In the genomic region with DNA sequence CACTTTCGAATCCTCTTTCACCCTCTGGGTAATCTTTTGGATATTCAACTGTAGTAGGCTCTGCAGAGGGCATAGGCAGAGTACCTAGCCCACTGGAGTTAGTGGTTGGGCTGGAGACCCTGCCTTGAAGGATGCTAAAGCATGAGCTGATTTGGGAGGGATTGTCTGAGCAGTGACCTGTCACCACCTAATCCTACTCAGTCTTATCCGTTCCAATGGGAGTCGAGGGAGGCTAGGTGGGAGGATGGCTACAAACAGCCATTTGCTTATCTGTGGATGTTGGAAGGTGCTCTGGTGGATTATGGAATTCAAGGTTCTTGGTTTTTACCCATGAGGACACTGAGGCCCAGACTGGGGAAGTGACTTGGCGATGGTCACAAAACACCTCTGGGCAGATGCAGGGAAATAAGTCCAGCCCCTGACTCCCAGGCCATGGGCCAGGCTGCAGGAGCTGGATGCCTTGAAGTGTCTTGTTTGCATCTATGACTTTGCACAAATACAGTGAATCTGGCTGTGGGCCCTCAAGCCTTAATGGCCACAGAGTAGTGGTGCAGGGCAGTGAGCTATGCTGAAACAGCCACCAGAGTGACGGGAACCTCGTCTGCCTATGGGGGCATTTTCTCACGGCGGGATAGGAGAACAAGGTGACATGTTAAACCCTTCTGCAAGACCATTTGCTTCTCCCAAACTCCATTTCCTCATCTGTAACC, we compare ENCODE assay signal across 8 cellular contexts. TPM values are rescaled to one million over a fixed set of nuclear protein-coding genes. Genes with fewer than 3 reads are reported as not detected.
DNase-seq lines count a peak whose midpoint lies in the region; ATAC-seq and TF ChIP-seq lines count a peak whose summit lies in the region.

No MANE protein-coding gene starts in this region.

- TF ChIP-seq POLR2A in uterus (IDR thresholded peaks at IDR 0.05): no peak

- no peak overlapping the region for H4K8ac ChIP-seq in mesendoderm (ENCODE audit: low read depth, low read length)

- H3K4me3 ChIP-seq in left ventricle myocardium inferior (peak overlapping the region; percentile 83), astrocyte of the spinal cord (ENCODE audit: low read depth, low read length) (peak overlapping the region; percentile 54), mesendoderm (ENCODE audit: low read length) (no peak overlapping the region), uterus (peak overlapping the region; percentile 55 to 66)

- no peak overlapping the region for H2AK5ac ChIP-seq in mesendoderm (ENCODE audit: low read length)

- in situ Hi-C loops in astrocyte of the spinal cord (cut with HindIII; ENCODE audit: low sequenced_read_pairs): no loop called here

- H2BK15ac ChIP-seq in mesendoderm (replicated peaks; ENCODE audit: low read depth): no peak overlapping the region

- ATAC-seq in sciatic nerve: no peak
- no peak for ATAC-seq in GM21737 (IDR thresholded peaks at IDR 0.05; ENCODE audit: unreplicated experiment)

- no CpG with 5 or more reads among the region's 8 CpGs for WGBS in mesendoderm (ENCODE audit: extremely low coverage, insufficient coverage, low lambda C conversion rate)

- H3K4ac ChIP-seq in mesendoderm (ENCODE audit: low read depth, low read length): no peak overlapping the region

- H3K27me3 ChIP-seq in left ventricle myocardium inferior (ENCODE audit: low read depth) (no peaks in the 10 kb centered on the region), mesendoderm (ENCODE audit: insufficient read depth, low read length, poor library complexity) (no peaks in the 10 kb centered on the region), uterus (no peaks in the 10 kb centered on the region)

- H3K9me3 ChIP-seq in left ventricle myocardium inferior (replicated peaks) (no peaks in the 10 kb centered on the region), uterus (no peaks in the 10 kb centered on the region)

- DNase-seq in left ventricle myocardium inferior (no peak), cardiac septum (ENCODE audit: low spot score) (no peak), astrocyte of the spinal cord (ENCODE audit: low read depth, low spot score) (no peak), mesendoderm (peak; percentile 48), uterus (no peak), sciatic nerve (ENCODE audit: low spot score) (no peak), GM10248 (ENCODE audit: extremely low spot score) (no peak)

- peak overlapping the region; percentile 97 for H3K27ac ChIP-seq in left ventricle myocardium inferior (replicated peaks)
- H3K27ac ChIP-seq in mesendoderm (ENCODE audit: low read depth, low read length): no peak overlapping the region
- peak overlapping the region; percentile 90 to 93 for H3K27ac ChIP-seq in uterus

- H3K56ac ChIP-seq in mesendoderm (ENCODE audit: low read length): peak overlapping the region; percentile 80

- POLR2A ChIA-PET in GM10248 (lab: Yijun Ruan, JAX): interaction anchor here (0.6 to 2.4 kb wide), 3 partner anchors 22 to 155 kb away, joined by 3 to 8 read pairs (median 5); partner anchors contain the start of genes MPHOSPH9 and MTRFR

- peak overlapping the region; percentile 59 for H3K9ac ChIP-seq in mesendoderm (ENCODE audit: low read length)

- no peak for TF ChIP-seq CTCF in left ventricle myocardium inferior (IDR thresholded peaks at IDR 0.05; ENCODE audit: borderline replicate concordance)
- no peak for TF ChIP-seq CTCF in astrocyte of the spinal cord (IDR thresholded peaks at IDR 0.05; ENCODE audit: low read depth, low read length)
- no peak for TF ChIP-seq CTCF in uterus (IDR thresholded peaks at IDR 0.05)
- no peak for TF ChIP-seq CTCF in GM10248 (IDR thresholded peaks at IDR 0.05; ENCODE audit: control extremely low read depth, extremely low read depth, low read depth, missing control alignments)

- H3K79me2 ChIP-seq in mesendoderm (ENCODE audit: control insufficient read depth, insufficient read depth, low read length): peaks cover 1% of the 10 kb centered on the region

- H3K4me2 ChIP-seq in mesendoderm (ENCODE audit: low read length): peak overlapping the region; percentile 75

- CTCF ChIA-PET in GM10248 (lab: Yijun Ruan, JAX): interaction anchor here (0.8 to 2.1 kb wide), 9 partner anchors 9 to 195 kb away, joined by 3 to 8 read pairs (median 3); partner anchors contain the start of gene SBNO1

- peaks cover 4% of the 10 kb centered on the region for H3K79me1 ChIP-seq in mesendoderm (ENCODE audit: low read length)

- H3K4me1 ChIP-seq in left ventricle myocardium inferior (peaks cover 69% of the 10 kb centered on the region), mesendoderm (ENCODE audit: control insufficient read depth, low read depth, low read length) (peaks cover 8% of the 10 kb centered on the region), uterus (peaks cover 6 to 17% of the 10 kb centered on the region in 2 donors)

- H2BK5ac ChIP-seq in mesendoderm (ENCODE audit: low read length): no peak overlapping the region

- no peak overlapping the region for H4K5ac ChIP-seq in mesendoderm (ENCODE audit: low read length)

- no peak overlapping the region for H3K23ac ChIP-seq in mesendoderm (ENCODE audit: low read length)

- no peak overlapping the region for H3K18ac ChIP-seq in mesendoderm (ENCODE audit: low read length)

- H2BK120ac ChIP-seq in mesendoderm (ENCODE audit: low read depth, low read length): no peak overlapping the region

- intact Hi-C loops in left ventricle myocardium inferior (cut with micrococcal nuclease) (no loop called here), cardiac septum (cut with DNase I) (loop anchor here (1.0 to 5.0 kb wide), 3 partner anchors 50 to 197 kb away; partner anchors contain the start of genes RILPL1, RILPL2 and TMED2), uterus (cut with DNase I; ENCODE audit: low total_unique reads) (no loop called here), sciatic nerve (cut with DNase I) (no loop called here)

- peaks cover 22% of the 10 kb centered on the region for H3K36me3 ChIP-seq in left ventricle myocardium inferior
- H3K36me3 ChIP-seq in mesendoderm (ENCODE audit: control insufficient read depth, insufficient read depth, low read length): peaks cover 5% of the 10 kb centered on the region
- H3K36me3 ChIP-seq in uterus: no peaks in the 10 kb centered on the region

RNA-seq across cellular contexts. Expression of gene KMT5A, which starts 3.7 kb away (rescaled TPM):
- total RNA-seq in left ventricle myocardium inferior (28.5 TPM), cardiac septum (36.4 TPM), uterus (10 to 100 TPM; 20.9 to 71.5 (median 42.1) TPM), sciatic nerve (41.5 TPM)
- 23.9 TPM for polyA plus RNA-seq in mesendoderm (2013, experiment 1 of 2)
- 25.0 TPM for polyA plus RNA-seq in mesendoderm (2013, experiment 2 of 2)

RNA-seq across cellular contexts. Expression of gene SBNO1, which starts 23.0 kb away (rescaled TPM):
- total RNA-seq in left ventricle myocardium inferior (27.1 TPM), cardiac septum (25.3 TPM), uterus (10 to 100 TPM; 16.8 to 40.5 (median 33.0) TPM), sciatic nerve (32.3 TPM)
- 24.7 TPM for polyA plus RNA-seq in mesendoderm (2013, experiment 1 of 2)
- 24.7 TPM for polyA plus RNA-seq in mesendoderm (2013, experiment 2 of 2)

RNA-seq across cellular contexts. Expression of gene RILPL2, which starts 48.8 kb away (rescaled TPM):
- total RNA-seq in left ventricle myocardium inferior (2.2 TPM), cardiac septum (1.6 TPM), uterus (10 to 100 TPM in 1 of 4 donors, 1 to 10 TPM in 3; 4.0 to 10.1 (median 5.8) TPM), sciatic nerve (5.3 TPM)
- 0.87 TPM for polyA plus RNA-seq in mesendoderm (2013, experiment 1 of 2)
- 0.87 TPM for polyA plus RNA-seq in mesendoderm (2013, experiment 2 of 2)
